Comparison of ENCODE assay signal across 18 cellular contexts in genomic region chr12:6280672-6281071, GRCh38. TPM values are rescaled to one million over a fixed set of nuclear protein-coding genes. Genes with fewer than 3 reads are reported as not detected.
DNase-seq lines count a peak whose midpoint lies in the region; ATAC-seq and TF ChIP-seq lines count a peak whose summit lies in the region.
"Had no signal": no experiment of that assay in that cellular context is flagged by ENCODE, and none has a peak within 500 bp of the region (broad histone marks: within the 10 kb centered on the region; RNA-seq: fewer than 3 reads in every experiment).

No MANE protein-coding gene starts in this region.

- no peak overlapping the region for H3K4me3 ChIP-seq in HUES6 (ENCODE audit: low read depth, low read length)
- no peak overlapping the region for H3K4me3 ChIP-seq in mesodermal cell (ENCODE audit: extremely low read depth, insufficient read depth, low read length, poor library complexity, severe bottlenecking)
- H3K4me3 ChIP-seq in tibial artery = no peak overlapping the region
- H3K4me3 ChIP-seq: gastrocnemius medialis, mucosa of descending colon, prostate gland had no signal

- H3K27me3 ChIP-seq in HUES6 (ENCODE audit: control insufficient read depth, insufficient read depth, low read length) = no peaks in the 10 kb centered on the region; the same call in 1 of the 2 replicates
- no peaks in the 10 kb centered on the region for H3K27me3 ChIP-seq in tibial artery

- no peaks in the 10 kb centered on the region for H3K36me3 Mint-ChIP-seq in chondrocyte (ENCODE audit: low read depth)
- H3K36me3 Mint-ChIP-seq: activated CD4-positive, alpha-beta memory T cell treated with anti-CD3 and anti-CD28 coated beads for 36 hours; CD8-positive, alpha-beta T cell had no signal

- peak overlapping the region; percentile 63; the same call in 1 of the 2 replicates for H3K27ac ChIP-seq in HUES6 (ENCODE audit: low read depth, low read length)
- H3K27ac ChIP-seq in mesodermal cell (ENCODE audit: low read depth, low read length, severe bottlenecking) = peak overlapping the region; percentile 41
- peak overlapping the region; percentile 77 to 82 for H3K27ac ChIP-seq in tibial artery

- peak; percentile 59 for DNase-seq in chondrocyte (ENCODE audit: low spot score)
- DNase-seq in tibial artery = peak in 1 of 2 donors; percentile 53
- DNase-seq in NCI-H345 (lab: John Stamatoyannopoulos, UW) = no peak
- DNase-seq in D341Med (ENCODE audit: low spot score) = no peak
- DNase-seq in cerebellar nuclear complex (lab: John Stamatoyannopoulos, UW) = no peak
- DNase-seq: activated CD4-positive, alpha-beta memory T cell treated with anti-CD3 and anti-CD28 coated beads for 36 hours; CD8-positive, alpha-beta T cell; effector memory CD4-positive, alpha-beta T cell; Karpas-422; NCI-H1694 treated with DMSO at 0.1 percent for 48 hours; NCI-H82; stimulated activated CD4-positive, alpha-beta T cell treated with anti-CD3 and anti-CD28 coated beads, Interleukin-1b, Interleukin-23, amount 100 ng/mL, for 48 hours had no signal

- H3K9me3 Mint-ChIP-seq in chondrocyte (ENCODE audit: low read depth) = no peaks in the 10 kb centered on the region
- H3K9me3 Mint-ChIP-seq: activated CD4-positive, alpha-beta memory T cell treated with anti-CD3 and anti-CD28 coated beads for 36 hours; CD8-positive, alpha-beta T cell had no signal

- no peak overlapping the region for H3K4me3 Mint-ChIP-seq in chondrocyte (ENCODE audit: unreplicated experiment)
- H3K4me3 Mint-ChIP-seq: activated CD4-positive, alpha-beta memory T cell treated with anti-CD3 and anti-CD28 coated beads for 36 hours; CD8-positive, alpha-beta T cell had no signal

- H3K4me1 ChIP-seq in HUES6 (ENCODE audit: control insufficient read depth, insufficient read depth, low read length) = peaks cover 40% of the 10 kb centered on the region
- H3K4me1 ChIP-seq in mesodermal cell (ENCODE audit: control insufficient read depth, insufficient read depth, low read length, poor library complexity, severe bottlenecking) = peaks cover 27% of the 10 kb centered on the region
- H3K4me1 ChIP-seq in tibial artery = peaks cover 0 to 31% (median 27%) of the 10 kb centered on the region in 4 donors

- ATAC-seq in HG03342 (IDR thresholded peaks at IDR 0.05; ENCODE audit: unreplicated experiment) = no peak
- ATAC-seq: CD8-positive, alpha-beta T cell had no signal

- H3K9me3 ChIP-seq in HUES6 (ENCODE audit: control insufficient read depth, insufficient read depth, low read depth, low read length) = no peaks in the 10 kb centered on the region
- H3K9me3 ChIP-seq in mesodermal cell (ENCODE audit: control insufficient read depth, low read length) = no peaks in the 10 kb centered on the region
- no peaks in the 10 kb centered on the region for H3K9me3 ChIP-seq in tibial artery
- H3K9me3 ChIP-seq: gastrocnemius medialis, mucosa of descending colon, prostate gland had no signal

- peaks cover 37% of the 10 kb centered on the region for H3K4me1 Mint-ChIP-seq in chondrocyte (ENCODE audit: low read depth)

- H3K27me3 Mint-ChIP-seq in chondrocyte (ENCODE audit: low read depth) = no peaks in the 10 kb centered on the region

- no peak overlapping the region for H3K27ac Mint-ChIP-seq in chondrocyte (ENCODE audit: unreplicated experiment)
- H3K27ac Mint-ChIP-seq: activated CD4-positive, alpha-beta memory T cell treated with anti-CD3 and anti-CD28 coated beads for 36 hours; CD8-positive, alpha-beta T cell had no signal

- H3K36me3 ChIP-seq in HUES6 (ENCODE audit: control insufficient read depth, insufficient read depth, low read length) (no peaks in the 10 kb centered on the region), mesodermal cell (ENCODE audit: control insufficient read depth, insufficient read depth, low read length) (no peaks in the 10 kb centered on the region), tibial artery (no peaks in the 10 kb centered on the region)
- H3K36me3 ChIP-seq: gastrocnemius medialis, prostate gland had no signal

- 87 to 97% methylated on average over 4 to 11 of the region's 11 CpGs for WGBS in mesodermal cell (ENCODE audit: insufficient coverage in 2 of 2), 2 experiments

- H3K9ac ChIP-seq in HUES6 (ENCODE audit: low read length) = peak overlapping the region; percentile 56

- intact Hi-C loops in tibial artery (cut with DNase I; ENCODE audit: low total_unique reads) = loop anchor here (5.0 kb wide), 1 partner anchor 293 kb away; no protein-coding TSS in a partner anchor

- no peak for TF ChIP-seq CTCF in chondrocyte (IDR thresholded peaks at IDR 0.05)
- TF ChIP-seq CTCF in tibial artery (IDR thresholded peaks at IDR 0.05) = no peak

RNA-seq across cellular contexts. Expression of gene PLEKHG6, which starts 29.8 kb away (rescaled TPM):
- total RNA-seq in chondrocyte = 0.21 to 0.35 TPM in 2 of 3 replicates, not detected in the other
- polyA plus RNA-seq in mesodermal cell (2013, experiment 1 of 2) = 2.1 TPM
- 0.71 TPM for polyA plus RNA-seq in mesodermal cell (2013, experiment 2 of 2)
- total RNA-seq: activated CD4-positive, alpha-beta memory T cell treated with anti-CD3 and anti-CD28 coated beads for 36 hours; CD8-positive, alpha-beta T cell had no signal
